1 cellular context compared by ENCODE assay signal in genomic region chr3:58173670-58174472, GRCh38.
TF ChIP-seq lines count a peak whose summit lies in the region.

No MANE protein-coding gene starts in this region.

TF ChIP-seq in HepG2, 621 proteins besides CTCF, POLR2A, EP300 and RAD21 (continued from another document and continues in another):
- TF ChIP-seq ZNF513 (CRISPR knock-in tag; conservative IDR thresholded peaks at IDR 0.05), result 0 out of 2 replicates have a peak, but pooled peaks have one; percentile 60
- TF ChIP-seq DMTF1 (CRISPR knock-in tag; IDR thresholded peaks at IDR 0.05), result no peak
- TF ChIP-seq DZIP1 (CRISPR knock-in tag; IDR thresholded peaks at IDR 0.05), result no peak
- TF ChIP-seq PHF8 (CRISPR knock-in tag; IDR thresholded peaks at IDR 0.05), result no peak
- no peak for TF ChIP-seq CBFB (CRISPR knock-in tag; IDR thresholded peaks at IDR 0.05)
- peak; percentile 66; the same call in 1 of the 2 replicates for TF ChIP-seq YEATS2 (CRISPR knock-in tag; IDR thresholded peaks at IDR 0.05; ENCODE audit: borderline replicate concordance)
- peak; percentile 40; the same call in 1 of the 2 replicates for TF ChIP-seq ZNF788 (CRISPR knock-in tag; IDR thresholded peaks at IDR 0.05; ENCODE audit: borderline replicate concordance)
- TF ChIP-seq, protein P1, sequence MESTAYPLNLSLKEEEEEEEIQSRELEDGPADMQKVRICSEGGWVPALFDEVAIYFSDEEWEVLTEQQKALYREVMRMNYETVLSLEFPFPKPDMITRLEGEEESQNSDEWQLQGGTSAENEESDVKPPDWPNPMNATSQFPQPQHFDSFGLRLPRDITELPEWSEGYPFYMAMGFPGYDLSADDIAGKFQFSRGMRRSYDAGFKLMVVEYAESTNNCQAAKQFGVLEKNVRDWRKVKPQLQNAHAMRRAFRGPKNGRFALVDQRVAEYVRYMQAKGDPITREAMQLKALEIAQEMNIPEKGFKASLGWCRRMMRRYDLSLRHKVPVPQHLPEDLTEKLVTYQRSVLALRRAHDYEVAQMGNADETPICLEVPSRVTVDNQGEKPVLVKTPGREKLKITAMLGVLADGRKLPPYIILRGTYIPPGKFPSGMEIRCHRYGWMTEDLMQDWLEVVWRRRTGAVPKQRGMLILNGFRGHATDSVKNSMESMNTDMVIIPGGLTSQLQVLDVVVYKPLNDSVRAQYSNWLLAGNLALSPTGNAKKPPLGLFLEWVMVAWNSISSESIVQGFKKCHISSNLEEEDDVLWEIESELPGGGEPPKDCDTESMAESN (CRISPR knock-in tag; conservative IDR thresholded peaks at IDR 0.05), result no peak
- TF ChIP-seq GPBP1L1 (CRISPR knock-in tag; IDR thresholded peaks at IDR 0.05), result no peak
- peak; percentile 57; the same call in 1 of the 2 replicates for TF ChIP-seq REPIN1 (CRISPR knock-in tag; IDR thresholded peaks at IDR 0.05; ENCODE audit: borderline replicate concordance, low read depth)
- TF ChIP-seq ZNF569 (CRISPR knock-in tag; IDR thresholded peaks at IDR 0.05; ENCODE audit: borderline replicate concordance), result no peak
- TF ChIP-seq CENPBD1 (CRISPR knock-in tag; IDR thresholded peaks at IDR 0.05; ENCODE audit: borderline replicate concordance, low read depth), result 0 out of 2 replicates have a peak, but pooled peaks have one; percentile 58
- TF ChIP-seq ZNF644 (CRISPR knock-in tag; IDR thresholded peaks at IDR 0.05; ENCODE audit: low read depth), result no peak
- TF ChIP-seq ZMYM2 (CRISPR knock-in tag; IDR thresholded peaks at IDR 0.05), result no peak
- TF ChIP-seq ZKSCAN5 (CRISPR knock-in tag; IDR thresholded peaks at IDR 0.05), result 0 out of 2 replicates have a peak, but pooled peaks have one; percentile 49
- TF ChIP-seq ZNF383 (CRISPR knock-in tag; IDR thresholded peaks at IDR 0.05; ENCODE audit: borderline replicate concordance), result no peak
- no peak for TF ChIP-seq SKI (IDR thresholded peaks at IDR 0.05; ENCODE audit: partially characterized antibody)
- TF ChIP-seq ZBTB46 (CRISPR knock-in tag; IDR thresholded peaks at IDR 0.05; ENCODE audit: borderline replicate concordance), result no peak
- no peak for TF ChIP-seq ZNF382 (CRISPR knock-in tag; IDR thresholded peaks at IDR 0.05; ENCODE audit: borderline replicate concordance)
- TF ChIP-seq, protein P2, sequence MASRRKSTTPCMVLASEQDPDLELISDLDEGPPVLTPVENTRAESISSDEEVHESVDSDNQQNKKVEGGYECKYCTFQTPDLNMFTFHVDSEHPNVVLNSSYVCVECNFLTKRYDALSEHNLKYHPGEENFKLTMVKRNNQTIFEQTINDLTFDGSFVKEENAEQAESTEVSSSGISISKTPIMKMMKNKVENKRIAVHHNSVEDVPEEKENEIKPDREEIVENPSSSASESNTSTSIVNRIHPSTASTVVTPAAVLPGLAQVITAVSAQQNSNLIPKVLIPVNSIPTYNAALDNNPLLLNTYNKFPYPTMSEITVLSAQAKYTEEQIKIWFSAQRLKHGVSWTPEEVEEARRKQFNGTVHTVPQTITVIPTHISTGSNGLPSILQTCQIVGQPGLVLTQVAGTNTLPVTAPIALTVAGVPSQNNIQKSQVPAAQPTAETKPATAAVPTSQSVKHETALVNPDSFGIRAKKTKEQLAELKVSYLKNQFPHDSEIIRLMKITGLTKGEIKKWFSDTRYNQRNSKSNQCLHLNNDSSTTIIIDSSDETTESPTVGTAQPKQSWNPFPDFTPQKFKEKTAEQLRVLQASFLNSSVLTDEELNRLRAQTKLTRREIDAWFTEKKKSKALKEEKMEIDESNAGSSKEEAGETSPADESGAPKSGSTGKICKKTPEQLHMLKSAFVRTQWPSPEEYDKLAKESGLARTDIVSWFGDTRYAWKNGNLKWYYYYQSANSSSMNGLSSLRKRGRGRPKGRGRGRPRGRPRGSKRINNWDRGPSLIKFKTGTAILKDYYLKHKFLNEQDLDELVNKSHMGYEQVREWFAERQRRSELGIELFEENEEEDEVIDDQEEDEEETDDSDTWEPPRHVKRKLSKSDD (CRISPR knock-in tag; IDR thresholded peaks at IDR 0.05; ENCODE audit: low read depth), result no peak
- TF ChIP-seq REXO4 (CRISPR knock-in tag; IDR thresholded peaks at IDR 0.05; ENCODE audit: borderline replicate concordance), result no peak
- TF ChIP-seq TEAD2 (CRISPR knock-in tag; IDR thresholded peaks at IDR 0.05), result no peak
- TF ChIP-seq ZNF296 (CRISPR knock-in tag; conservative IDR thresholded peaks at IDR 0.05), result no peak; the same call in 1 of the 2 replicates
- no peak for TF ChIP-seq E2F5 (CRISPR knock-in tag; conservative IDR thresholded peaks at IDR 0.05)
- TF ChIP-seq ZNF740 (CRISPR knock-in tag; IDR thresholded peaks at IDR 0.05), result no peak
- no peak for TF ChIP-seq CEBPB (IDR thresholded peaks at IDR 0.05; ENCODE audit: borderline replicate concordance, low read depth, low read length)
- TF ChIP-seq FOXM1 (CRISPR knock-in tag; IDR thresholded peaks at IDR 0.05), result no peak
- TF ChIP-seq ZBTB4 (CRISPR knock-in tag; IDR thresholded peaks at IDR 0.05; ENCODE audit: borderline replicate concordance), result no peak
- TF ChIP-seq, protein P3, sequence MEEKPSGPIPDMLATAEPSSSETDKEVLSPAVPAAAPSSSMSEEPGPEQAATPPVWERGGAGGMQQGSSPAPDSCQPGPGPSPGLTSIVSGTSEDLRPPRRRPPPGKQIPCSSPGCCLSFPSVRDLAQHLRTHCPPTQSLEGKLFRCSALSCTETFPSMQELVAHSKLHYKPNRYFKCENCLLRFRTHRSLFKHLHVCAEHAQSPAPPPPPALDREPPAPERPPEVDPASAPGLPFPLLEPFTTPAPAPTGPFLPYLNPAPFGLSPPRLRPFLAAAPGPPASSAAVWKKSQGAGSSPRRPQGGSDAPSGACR (CRISPR knock-in tag; IDR thresholded peaks at IDR 0.05), result peak; percentile 32; the same call in 1 of the 2 replicates
